1 cellular context compared by ENCODE assay signal in genomic region chr16:10817963-10818941, GRCh38.
A peak's percentile ranks its signal among the peaks of the same experiment; 100 is the strongest.
TF ChIP-seq lines count a peak whose summit lies in the region.

TSS of gene TVP23A (minus strand) at chr16:10818794. CDS start at chr16:10818493, 301 bp downstream.

TF ChIP-seq in H1, 55 proteins besides CTCF, POLR2A, EP300 and RAD21 (continued from another document):
- TF ChIP-seq USF2 (IDR thresholded peaks at IDR 0.05; ENCODE audit: low read length) (no peak), YY1 (IDR thresholded peaks at IDR 0.05; ENCODE audit: low read depth, low read length) (no peak), TAF7 (optimal IDR thresholded peaks at IDR 0.05; ENCODE audit: borderline replicate concordance, low read depth, low read length) (peak; percentile 27), RXRA (IDR thresholded peaks at IDR 0.05; ENCODE audit: insufficient read depth, low read depth, low read length) (no peak), HDAC6 (IDR thresholded peaks at IDR 0.05; ENCODE audit: low read depth, low read length) (no peak), SIRT6 (IDR thresholded peaks at IDR 0.05; ENCODE audit: low read length) (no peak), SRF (IDR thresholded peaks at IDR 0.05; ENCODE audit: low read depth, low read length) (no peak), FOSL1 (IDR thresholded peaks at IDR 0.05; ENCODE audit: insufficient read depth, low read depth, low read length) (no peak), TCF12 (IDR thresholded peaks at IDR 0.05; ENCODE audit: low read depth, low read length) (no peak), SUZ12 (IDR thresholded peaks at IDR 0.05; ENCODE audit: low read length) (no peak; the same call in 1 of the 2 replicates), HDAC2 (IDR thresholded peaks at IDR 0.05; ENCODE audit: borderline replicate concordance in 1 of 2, low read depth in 2 of 2, low read length in 2 of 2) (no peak), TAF1 (IDR thresholded peaks at IDR 0.05; ENCODE audit: low read depth, low read length) (0 out of 2 replicates have a peak, but pooled peaks have one; percentile 23), CBX8 (IDR thresholded peaks at IDR 0.05; ENCODE audit: borderline replicate concordance, low read depth, low read length) (no peak), POU5F1 (IDR thresholded peaks at IDR 0.05; ENCODE audit: low read depth, low read length) (no peak), SIX5 (IDR thresholded peaks at IDR 0.05; ENCODE audit: low read depth, low read length) (no peak), CTBP2 (IDR thresholded peaks at IDR 0.05; ENCODE audit: borderline replicate concordance, insufficient read depth, insufficient read length, low read length) (no peak), KDM5A (IDR thresholded peaks at IDR 0.05; ENCODE audit: low read length) (no peak), KDM4A (IDR thresholded peaks at IDR 0.05; ENCODE audit: low read depth, low read length, severe bottlenecking) (no peak), RFX5 (IDR thresholded peaks at IDR 0.05; ENCODE audit: borderline replicate concordance, low read depth, low read length) (no peak), BRCA1 (IDR thresholded peaks at IDR 0.05; ENCODE audit: low read depth, low read length) (no peak), GABPA (IDR thresholded peaks at IDR 0.05; ENCODE audit: borderline replicate concordance, insufficient read depth, low read length) (0 out of 2 replicates have a peak, but pooled peaks have one; percentile 26), NRF1 (IDR thresholded peaks at IDR 0.05; ENCODE audit: low read depth, low read length) (no peak), CREB1 (IDR thresholded peaks at IDR 0.05) (no peak)
